In genomic region chr15:55593019-55593418, GRCh38 we compare ENCODE assay signal across 1 cellular context. TPM values are rescaled to one million over a fixed set of nuclear protein-coding genes. Genes with fewer than 3 reads are reported as not detected.
"Had no signal": no experiment of that assay in that cellular context is flagged by ENCODE, and none has a peak within 500 bp of the region (broad histone marks: within the 10 kb centered on the region; RNA-seq: fewer than 3 reads in every experiment).

No MANE protein-coding gene starts in this region.

RNA-seq across cellular contexts. Expression of gene PYGO1, which starts 4.9 kb away (rescaled TPM):
- total RNA-seq: OCI-LY7 had no signal
